In the genomic region with DNA sequence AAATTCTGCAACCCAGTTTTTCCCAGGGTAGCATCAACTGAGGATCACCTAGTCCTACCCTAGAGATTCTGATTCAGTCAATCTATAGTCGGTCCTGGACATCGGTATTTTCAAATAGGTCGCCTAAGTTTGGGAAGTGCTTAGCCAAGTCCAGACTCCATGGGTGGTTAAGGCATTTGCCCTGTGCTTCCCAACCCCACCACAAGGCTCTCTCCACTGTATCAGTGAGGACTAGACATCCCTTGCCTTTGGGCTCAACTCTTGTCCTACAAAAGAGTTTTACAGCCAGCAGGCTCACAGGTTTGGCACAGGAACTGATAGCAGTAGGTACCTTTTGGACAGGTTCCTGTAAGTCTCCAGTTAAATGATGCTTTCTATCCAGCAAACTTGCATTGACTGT, we compare ENCODE assay signal across 1 cellular context.
TF ChIP-seq lines count a peak whose summit lies in the region.

No MANE protein-coding gene starts in this region.

TF ChIP-seq in HCT116, 20 proteins besides CTCF, POLR2A, EP300 and RAD21:
- TF ChIP-seq EZH2phosphoT487 (IDR thresholded peaks at IDR 0.05; ENCODE audit: borderline replicate concordance) (no peak), EGR1 (IDR thresholded peaks at IDR 0.05; ENCODE audit: low read depth) (no peak), YY1 (IDR thresholded peaks at IDR 0.05; ENCODE audit: extremely low read depth, insufficient replicate concordance, low read depth, low read length) (no peak), CBX3 (IDR thresholded peaks at IDR 0.05; ENCODE audit: low read depth) (no peak), ZNF274 (IDR thresholded peaks at IDR 0.05; ENCODE audit: low read depth, low read length) (no peak), JUND (IDR thresholded peaks at IDR 0.05) (no peak), SRF (IDR thresholded peaks at IDR 0.05; ENCODE audit: low read depth) (no peak), FOSL1 (IDR thresholded peaks at IDR 0.05; ENCODE audit: low read depth) (no peak), SIN3A (IDR thresholded peaks at IDR 0.05; ENCODE audit: low read depth) (no peak), TCF7L2 (IDR thresholded peaks at IDR 0.05; ENCODE audit: borderline replicate concordance, extremely low read depth, insufficient read depth, insufficient read length) (no peak), ELF1 (IDR thresholded peaks at IDR 0.05; ENCODE audit: borderline replicate concordance, low read depth) (no peak), EZH2 (IDR thresholded peaks at IDR 0.05) (no peak)
- TF ChIP-seq, protein P1, sequence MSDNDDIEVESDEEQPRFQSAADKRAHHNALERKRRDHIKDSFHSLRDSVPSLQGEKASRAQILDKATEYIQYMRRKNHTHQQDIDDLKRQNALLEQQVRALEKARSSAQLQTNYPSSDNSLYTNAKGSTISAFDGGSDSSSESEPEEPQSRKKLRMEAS (IDR thresholded peaks at IDR 0.05) = no peak
- TF ChIP-seq, protein P2, sequence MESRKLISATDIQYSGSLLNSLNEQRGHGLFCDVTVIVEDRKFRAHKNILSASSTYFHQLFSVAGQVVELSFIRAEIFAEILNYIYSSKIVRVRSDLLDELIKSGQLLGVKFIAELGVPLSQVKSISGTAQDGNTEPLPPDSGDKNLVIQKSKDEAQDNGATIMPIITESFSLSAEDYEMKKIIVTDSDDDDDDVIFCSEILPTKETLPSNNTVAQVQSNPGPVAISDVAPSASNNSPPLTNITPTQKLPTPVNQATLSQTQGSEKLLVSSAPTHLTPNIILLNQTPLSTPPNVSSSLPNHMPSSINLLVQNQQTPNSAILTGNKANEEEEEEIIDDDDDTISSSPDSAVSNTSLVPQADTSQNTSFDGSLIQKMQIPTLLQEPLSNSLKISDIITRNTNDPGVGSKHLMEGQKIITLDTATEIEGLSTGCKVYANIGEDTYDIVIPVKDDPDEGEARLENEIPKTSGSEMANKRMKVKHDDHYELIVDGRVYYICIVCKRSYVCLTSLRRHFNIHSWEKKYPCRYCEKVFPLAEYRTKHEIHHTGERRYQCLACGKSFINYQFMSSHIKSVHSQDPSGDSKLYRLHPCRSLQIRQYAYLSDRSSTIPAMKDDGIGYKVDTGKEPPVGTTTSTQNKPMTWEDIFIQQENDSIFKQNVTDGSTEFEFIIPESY (IDR thresholded peaks at IDR 0.05; ENCODE audit: extremely low read depth, insufficient replicate concordance, low read length) = no peak
- TF ChIP-seq, protein P3, sequence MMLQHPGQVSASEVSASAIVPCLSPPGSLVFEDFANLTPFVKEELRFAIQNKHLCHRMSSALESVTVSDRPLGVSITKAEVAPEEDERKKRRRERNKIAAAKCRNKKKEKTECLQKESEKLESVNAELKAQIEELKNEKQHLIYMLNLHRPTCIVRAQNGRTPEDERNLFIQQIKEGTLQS (IDR thresholded peaks at IDR 0.05) = no peak
- TF ChIP-seq, protein P4, sequence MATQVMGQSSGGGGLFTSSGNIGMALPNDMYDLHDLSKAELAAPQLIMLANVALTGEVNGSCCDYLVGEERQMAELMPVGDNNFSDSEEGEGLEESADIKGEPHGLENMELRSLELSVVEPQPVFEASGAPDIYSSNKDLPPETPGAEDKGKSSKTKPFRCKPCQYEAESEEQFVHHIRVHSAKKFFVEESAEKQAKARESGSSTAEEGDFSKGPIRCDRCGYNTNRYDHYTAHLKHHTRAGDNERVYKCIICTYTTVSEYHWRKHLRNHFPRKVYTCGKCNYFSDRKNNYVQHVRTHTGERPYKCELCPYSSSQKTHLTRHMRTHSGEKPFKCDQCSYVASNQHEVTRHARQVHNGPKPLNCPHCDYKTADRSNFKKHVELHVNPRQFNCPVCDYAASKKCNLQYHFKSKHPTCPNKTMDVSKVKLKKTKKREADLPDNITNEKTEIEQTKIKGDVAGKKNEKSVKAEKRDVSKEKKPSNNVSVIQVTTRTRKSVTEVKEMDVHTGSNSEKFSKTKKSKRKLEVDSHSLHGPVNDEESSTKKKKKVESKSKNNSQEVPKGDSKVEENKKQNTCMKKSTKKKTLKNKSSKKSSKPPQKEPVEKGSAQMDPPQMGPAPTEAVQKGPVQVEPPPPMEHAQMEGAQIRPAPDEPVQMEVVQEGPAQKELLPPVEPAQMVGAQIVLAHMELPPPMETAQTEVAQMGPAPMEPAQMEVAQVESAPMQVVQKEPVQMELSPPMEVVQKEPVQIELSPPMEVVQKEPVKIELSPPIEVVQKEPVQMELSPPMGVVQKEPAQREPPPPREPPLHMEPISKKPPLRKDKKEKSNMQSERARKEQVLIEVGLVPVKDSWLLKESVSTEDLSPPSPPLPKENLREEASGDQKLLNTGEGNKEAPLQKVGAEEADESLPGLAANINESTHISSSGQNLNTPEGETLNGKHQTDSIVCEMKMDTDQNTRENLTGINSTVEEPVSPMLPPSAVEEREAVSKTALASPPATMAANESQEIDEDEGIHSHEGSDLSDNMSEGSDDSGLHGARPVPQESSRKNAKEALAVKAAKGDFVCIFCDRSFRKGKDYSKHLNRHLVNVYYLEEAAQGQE (IDR thresholded peaks at IDR 0.05; ENCODE audit: low read depth) = no peak
